ENCODE assay signal across 8 cellular contexts in the genomic region with DNA sequence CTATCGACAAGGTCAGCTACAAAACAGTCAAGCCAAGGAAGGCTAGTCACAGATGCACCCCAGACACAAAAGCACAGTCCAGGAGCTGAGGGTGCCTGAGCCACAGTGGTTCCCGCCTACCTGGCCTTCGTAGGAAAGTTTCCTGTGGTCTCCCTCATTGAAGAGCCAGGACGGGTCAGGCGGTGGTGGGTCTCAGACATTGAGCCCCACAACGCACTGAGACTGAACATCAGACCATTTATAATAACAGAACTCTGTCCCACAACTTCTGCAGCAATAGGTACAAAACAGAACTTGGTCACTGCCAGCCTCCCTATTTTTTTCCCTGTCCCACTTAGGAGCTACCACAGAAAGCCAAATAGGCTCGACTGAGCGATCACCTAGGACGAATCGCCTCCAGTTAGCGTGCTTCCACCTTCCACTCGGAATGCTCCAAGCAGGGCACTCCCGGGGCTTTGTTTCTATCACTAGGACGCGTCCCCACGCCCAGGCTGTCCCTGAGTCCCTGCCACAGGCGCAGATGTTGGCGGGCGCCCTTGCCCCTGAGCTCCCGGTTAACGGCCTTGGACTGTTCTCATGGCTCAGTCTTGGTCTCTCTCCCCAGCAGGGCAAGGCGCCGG. TPM values are rescaled to one million over a fixed set of nuclear protein-coding genes. Genes with fewer than 3 reads are reported as not detected.
A peak's percentile ranks its signal among the peaks of the same experiment; 100 is the strongest.
DNase-seq lines count a peak whose midpoint lies in the region; ATAC-seq and TF ChIP-seq lines count a peak whose summit lies in the region.

No MANE protein-coding gene starts in this region.

- BruUV-seq in IMR-90 (replicated peaks; lab: Mats Ljungman, UMichigan) (no TSS peak), mammary epithelial cell (replicated peaks; lab: Mats Ljungman, UMichigan) (TSS peak; percentile 46)

- peaks cover 36% of the 10 kb centered on the region for H3K79me2 ChIP-seq in mammary epithelial cell (ENCODE audit: insufficient read depth, low read length)

- peak overlapping the region; percentile 2; the same call in 1 of the 2 replicates for H2BK120ac ChIP-seq in IMR-90 (ENCODE audit: low read depth, low read length)

- no peak for TF ChIP-seq RAD21 in IMR-90 (IDR thresholded peaks at IDR 0.05; ENCODE audit: low read length)

- peak overlapping the region; percentile 94 for H2AK9ac ChIP-seq in IMR-90 (replicated peaks; ENCODE audit: low read depth, low read length, poor library complexity)

- DNase-seq in ELR (ENCODE audit: low read depth) (peak; percentile 9), IMR-90 (no peak), mammary epithelial cell (no peak), lung (ENCODE audit: low spot score) (no peak), upper lobe of right lung (no peak), dermis blood vessel endothelial cell (no peak)
- no peak for DNase-seq in activated CD4-positive, alpha-beta T cell treated with anti-CD3 and anti-CD28 coated beads for 48 hours

- H2AFZ ChIP-seq in IMR-90 (replicated peaks; ENCODE audit: low read length, poor library complexity) (peak overlapping the region; percentile 93), mammary epithelial cell (ENCODE audit: low read depth, low read length) (peak overlapping the region; percentile 98)

- intact Hi-C loops in IMR-90 (cut with micrococcal nuclease) (no loop called here), mammary epithelial cell (cut with micrococcal nuclease) (loop anchor here (1.0 to 5.0 kb wide), 5 partner anchors 45 to 291 kb away; a partner anchor contains a TSS), upper lobe of right lung (cut with DNase I) (no loop called here)

- H3K4me1 ChIP-seq in IMR-90 (ENCODE audit: control insufficient read depth, insufficient read depth, low read length) (peaks cover 5% of the 10 kb centered on the region), mammary epithelial cell (ENCODE audit: insufficient read depth, low read length) (peaks cover 16% of the 10 kb centered on the region), lung (ENCODE audit: control insufficient read depth in 2 of 2, insufficient read depth in 2 of 2, low read length in 2 of 2) (peaks cover 2 to 6% of the 10 kb centered on the region in 2 donors), upper lobe of right lung (peaks cover 10% of the 10 kb centered on the region)

- ATAC-seq in IMR-90 (ENCODE audit: low read depth) (no peak), lung (ENCODE audit: insufficient read depth, low FRiP score) (no peak), upper lobe of right lung (no peak), GM18861 (IDR thresholded peaks at IDR 0.05; ENCODE audit: unreplicated experiment) (no peak)

- H4K91ac ChIP-seq in IMR-90 (ENCODE audit: insufficient read depth, low read depth, low read length) = peak overlapping the region; percentile 57

- H3K4me2 ChIP-seq in IMR-90 (ENCODE audit: low read depth, low read length) (peak overlapping the region; percentile 95), mammary epithelial cell (ENCODE audit: insufficient read depth, low read depth, low read length) (peak overlapping the region; percentile 82)

- 23% methylated on average over 12 of the region's 23 CpGs; no CpG with 5 or more reads in 1 of the 2 experiments for WGBS in IMR-90 (ENCODE audit: extremely low coverage in 2 of 2, insufficient read length in 1 of 2), 2 experiments
- 9% methylated on average over 11 of the region's 23 CpGs for WGBS in mammary epithelial cell (ENCODE audit: low coverage, missing lambda C conversion rate)
- 8 to 10% methylated on average over 21 to 23 of the region's 23 CpGs for WGBS in lung, 2 donors

- TF ChIP-seq CTCF in IMR-90 (conservative IDR thresholded peaks at IDR 0.05; ENCODE audit: low read depth, low read length) (no peak), mammary epithelial cell (conservative IDR thresholded peaks at IDR 0.05 in 1 of 2, IDR thresholded peaks at IDR 0.05 in 1 of 2; ENCODE audit: extremely low read depth in 1 of 2, insufficient read depth in 1 of 2, low read depth in 1 of 2, low read length in 2 of 2) (no peak), lung (IDR thresholded peaks at IDR 0.05; ENCODE audit: control extremely low read depth, extremely low read depth) (no peak), upper lobe of right lung (IDR thresholded peaks at IDR 0.05) (no peak)

- peak overlapping the region; percentile 23 for H2AK5ac ChIP-seq in IMR-90 (ENCODE audit: low read depth, low read length)

- H3K27me3 ChIP-seq in IMR-90 (ENCODE audit: control insufficient read depth, insufficient read depth, low read length) = no peaks in the 10 kb centered on the region
- H3K27me3 ChIP-seq in mammary epithelial cell (ENCODE audit: insufficient read depth, low read length) = no peaks in the 10 kb centered on the region
- no peaks in the 10 kb centered on the region for H3K27me3 ChIP-seq in lung (ENCODE audit: control insufficient read depth, insufficient read depth)
- H3K27me3 ChIP-seq in upper lobe of right lung = no peaks in the 10 kb centered on the region

- H2BK5ac ChIP-seq in IMR-90 (ENCODE audit: low read depth, low read length, poor library complexity, severe bottlenecking) = peak overlapping the region; percentile 73

- peak overlapping the region; percentile 47 for H3K14ac ChIP-seq in IMR-90 (replicated peaks; ENCODE audit: low read depth, low read length)

- POLR2A ChIA-PET in IMR-90 (lab: Charles Lee; ENCODE audit: unreplicated experiment) = no interaction called here

- H3K23ac ChIP-seq in IMR-90 (ENCODE audit: low read depth, low read length) = peak overlapping the region; percentile 54

- peaks cover 6% of the 10 kb centered on the region; the same call in 1 of the 2 replicates for H3K9me1 ChIP-seq in IMR-90 (ENCODE audit: insufficient read depth, low read length)

- H3K56ac ChIP-seq in IMR-90 (ENCODE audit: extremely low read depth, insufficient read depth, low read length) = peak overlapping the region; percentile 31; the same call in 1 of the 2 replicates

- in situ Hi-C loops in IMR-90 (cut with MboI; ENCODE audit: low sequenced_read_pairs) = no loop called here
- in situ Hi-C loops in mammary epithelial cell (cut with MboI; ENCODE audit: low sequenced_read_pairs in 2 of 2) = no loop called here

- H3K4me3 ChIP-seq in IMR-90 (ENCODE audit: insufficient read depth, low read depth, low read length) = peak overlapping the region; percentile 73
- peak overlapping the region; percentile 77 to 98 (median 85) for H3K4me3 ChIP-seq in mammary epithelial cell (replicated peaks in 1 of 3; ENCODE audit: insufficient read depth in 1 of 3, low read depth in 2 of 3, low read length in 3 of 3)
- peak overlapping the region; percentile 63 for H3K4me3 ChIP-seq in lung
- peak overlapping the region; percentile 96 for H3K4me3 ChIP-seq in upper lobe of right lung

- no peak overlapping the region for H2BK20ac ChIP-seq in IMR-90 (ENCODE audit: low read depth, low read length)

- peaks cover 26 to 34% of the 10 kb centered on the region in 2 experiments for H3K79me1 ChIP-seq in IMR-90 (ENCODE audit: low read depth in 1 of 2, low read length in 2 of 2)

- peaks cover 33% of the 10 kb centered on the region for H3K9me3 ChIP-seq in IMR-90 (ENCODE audit: control insufficient read depth, insufficient read depth, low read length)
- H3K9me3 ChIP-seq in mammary epithelial cell (replicated peaks; ENCODE audit: insufficient read depth, low read length) = peaks cover 10% of the 10 kb centered on the region
- peaks cover 0 to 35% of the 10 kb centered on the region in 2 donors for H3K9me3 ChIP-seq in lung (ENCODE audit: control insufficient read depth in 2 of 2, insufficient read depth in 1 of 2, low read length in 1 of 2)
- H3K9me3 ChIP-seq in upper lobe of right lung = peaks cover 10% of the 10 kb centered on the region

- dilution Hi-C loops in IMR-90 (cut with HindIII; ENCODE audit: low sequenced_read_pairs, unreplicated experiment) = no loop called here
- dilution Hi-C loops in mammary epithelial cell (cut with HindIII; ENCODE audit: low sequenced_read_pairs) = loop anchor here (5.0 kb wide), 3 partner anchors 34 to 69 kb away; no protein-coding TSS in a partner anchor

- H3K18ac ChIP-seq in IMR-90 (ENCODE audit: low read depth, low read length) = 0 out of 2 replicates have a peak overlapping the region, but pooled peaks have one; percentile 5

- H3K27ac ChIP-seq in IMR-90 (ENCODE audit: insufficient read depth, low read length) (peak overlapping the region; percentile 76), mammary epithelial cell (ENCODE audit: insufficient read depth, low read depth, low read length) (peak overlapping the region; percentile 50), lung (ENCODE audit: low read depth in 1 of 2, low read length in 1 of 2) (peak overlapping the region; percentile 65 to 86), upper lobe of right lung (peak overlapping the region; percentile 78)

- TF ChIP-seq POLR2A in IMR-90 (IDR thresholded peaks at IDR 0.05; ENCODE audit: low read depth, low read length) = no peak

- H3K36me3 ChIP-seq in IMR-90 (ENCODE audit: control insufficient read depth, insufficient read depth, low read length) (peaks cover 27% of the 10 kb centered on the region), mammary epithelial cell (ENCODE audit: insufficient read depth, low read length) (peaks cover 16% of the 10 kb centered on the region), lung (ENCODE audit: control insufficient read depth in 2 of 2, insufficient read depth in 2 of 2, low read length in 2 of 2) (peaks cover 5 to 19% of the 10 kb centered on the region in 2 donors), upper lobe of right lung (peaks cover 28% of the 10 kb centered on the region)

- peak overlapping the region; percentile 69 for H3K4ac ChIP-seq in IMR-90 (ENCODE audit: low read depth, low read length)

- H2BK15ac ChIP-seq in IMR-90 (ENCODE audit: low read depth, low read length) = no peak overlapping the region

- H3K9ac ChIP-seq in IMR-90 (ENCODE audit: low read depth, low read length) (peak overlapping the region; percentile 77), mammary epithelial cell (ENCODE audit: insufficient read depth, low read length) (peak overlapping the region; percentile 58)

- H4K5ac ChIP-seq in IMR-90 (ENCODE audit: low read depth, low read length) = peak overlapping the region; percentile 70

- H4K20me1 ChIP-seq in IMR-90 (ENCODE audit: insufficient read depth, low read length) (no peaks in the 10 kb centered on the region), mammary epithelial cell (ENCODE audit: insufficient read depth, low read length) (no peaks in the 10 kb centered on the region)

- peak overlapping the region; percentile 84 to 92 for H4K8ac ChIP-seq in IMR-90 (ENCODE audit: low read depth in 2 of 2, low read length in 2 of 2)

- CTCF ChIA-PET in IMR-90 (lab: Yijun Ruan, JAX) (no interaction called here), mammary epithelial cell (lab: Charles Lee; ENCODE audit: low non-redundant PET) (no interaction called here)

RNA-seq across cellular contexts. Expression of a gene that starts 0.6 kb away (rescaled TPM):
- 35.3 and 45.9 TPM in 2 replicates for total RNA-seq in IMR-90 (2012; rRNA removed)
- 14.4 and 19.3 TPM in 2 replicates for polyA plus RNA-seq in IMR-90 (2012; rRNA removed)
- 16.7 and 18.3 TPM in 2 replicates for polyA plus RNA-seq in IMR-90 (2012; cell fraction: cytosol; rRNA removed)
- polyA plus RNA-seq in IMR-90 (2012; cell fraction: nucleus; rRNA removed; ENCODE audit: low replicate concordance) = 21.0 and 21.4 TPM in 2 replicates
- 10 to 100 TPM; 32.3 to 48.3 TPM for total RNA-seq in mammary epithelial cell
- polyA plus RNA-seq in mammary epithelial cell = 38.7 TPM
- 70.3 TPM for polyA minus RNA-seq in mammary epithelial cell
- total RNA-seq in lung = 10 to 100 TPM; 19.7 to 41.6 TPM
- 10 to 100 TPM in 1 of 2 donors, 1 to 10 TPM in 1; 9.6 to 13.8 TPM for polyA plus RNA-seq in lung
- 27.0 TPM for total RNA-seq in upper lobe of right lung
- total RNA-seq in dermis blood vessel endothelial cell = 57.9 and 67.4 TPM in 2 replicates

RNA-seq across cellular contexts. Expression of a gene that starts 45.2 kb away (rescaled TPM):
- total RNA-seq in IMR-90 (2012; rRNA removed) (12.5 and 15.2 TPM in 2 replicates), mammary epithelial cell (10 to 100 TPM; 15.7 to 33.8 TPM), lung (10 to 100 TPM; 27.8 to 29.6 TPM), upper lobe of right lung (31.9 TPM), dermis blood vessel endothelial cell (21.0 and 21.3 TPM in 2 replicates)
- polyA plus RNA-seq in IMR-90 (2012; rRNA removed) (11.0 and 12.1 TPM in 2 replicates), mammary epithelial cell (19.8 TPM), lung (10 to 100 TPM; 10.2 to 24.2 TPM)
- polyA plus RNA-seq in IMR-90 (2012; cell fraction: cytosol; rRNA removed) = 7.0 and 8.9 TPM in 2 replicates
- polyA plus RNA-seq in IMR-90 (2012; cell fraction: nucleus; rRNA removed; ENCODE audit: low replicate concordance) = 18.6 and 24.2 TPM in 2 replicates
- 41.8 TPM for polyA minus RNA-seq in mammary epithelial cell

RNA-seq across cellular contexts. Expression of a gene that starts 50.7 kb away (rescaled TPM):
- total RNA-seq in IMR-90 (2012; rRNA removed) = 3.9 and 4.4 TPM in 2 replicates
- polyA plus RNA-seq in IMR-90 (2012; rRNA removed) = 1.5 and 2.1 TPM in 2 replicates
- 0.74 and 0.92 TPM in 2 replicates for polyA plus RNA-seq in IMR-90 (2012; cell fraction: cytosol; rRNA removed)
- polyA plus RNA-seq in IMR-90 (2012; cell fraction: nucleus; rRNA removed; ENCODE audit: low replicate concordance) = 5.1 and 8.2 TPM in 2 replicates
- total RNA-seq in mammary epithelial cell = 10 to 100 TPM in 1 of 2 donors, 1 to 10 TPM in 1; 6.0 to 10.2 TPM
- polyA plus RNA-seq in mammary epithelial cell = 2.4 TPM
- polyA minus RNA-seq in mammary epithelial cell = 14.1 TPM
- total RNA-seq in lung = 1 to 10 TPM; 5.2 to 8.0 TPM
- polyA plus RNA-seq in lung = 1 to 10 TPM; 1.2 to 1.8 TPM
- total RNA-seq in upper lobe of right lung = 6.0 TPM
- 5.6 and 6.1 TPM in 2 replicates for total RNA-seq in dermis blood vessel endothelial cell
